12 cellular contexts compared by ENCODE assay signal in genomic region chr21:46456750-46457149, GRCh38. TPM values are rescaled to one million over a fixed set of nuclear protein-coding genes. Genes with fewer than 3 reads are reported as not detected.
DNase-seq lines count a peak whose midpoint lies in the region; ATAC-seq and TF ChIP-seq lines count a peak whose summit lies in the region.
"Had no signal": no experiment of that assay in that cellular context is flagged by ENCODE, and none has a peak within 500 bp of the region (broad histone marks: within the 10 kb centered on the region; RNA-seq: fewer than 3 reads in every experiment).

No MANE protein-coding gene starts in this region.

- POLR2A ChIA-PET in MCF 10A (lab: Yijun Ruan, JAX) (interaction anchor here (1.1 to 4.6 kb wide), 3 partner anchors 132 to 183 kb away, joined by 4 to 43 read pairs (median 6); partner anchors contain the start of gene PRMT2), T-cell (lab: Charles Lee) (no interaction called here)

- H3K36me3 Mint-ChIP-seq in MCF 10A (ENCODE audit: insufficient read depth, unreplicated experiment) (peaks cover 14% of the 10 kb centered on the region), T-cell (peaks cover 7% of the 10 kb centered on the region)

- H3K4me3 ChIP-seq in breast epithelium, result no peak overlapping the region

- H3K9me3 Mint-ChIP-seq in MCF 10A (ENCODE audit: unreplicated experiment), result no peaks in the 10 kb centered on the region
- no peaks in the 10 kb centered on the region for H3K9me3 Mint-ChIP-seq in T-cell
- no peaks in the 10 kb centered on the region for H3K9me3 Mint-ChIP-seq in stimulated activated naive CD8-positive, alpha-beta T cell treated with anti-CD3 and anti-CD28 coated beads, Interleukin-15, amount 100 ng/mL, for 72 hours

- no TSS peak for BruUV-seq in MCF 10A (replicated peaks; lab: Mats Ljungman, UMichigan)

- H3K27ac ChIP-seq in breast epithelium, result no peak overlapping the region

- DNase-seq in MCF 10A (ENCODE audit: unreplicated experiment) (no peak), breast epithelium (ENCODE audit: low spot score in 2 of 2) (no peak), T-cell (no peak), omental fat pad (ENCODE audit: low spot score) (no peak), GOT3 (lab: John Stamatoyannopoulos, UW) (no peak)
- DNase-seq in stimulated activated naive CD8-positive, alpha-beta T cell treated with anti-CD3 and anti-CD28 coated beads, Interleukin-15, amount 100 ng/mL, for 72 hours, result no peak
- DNase-seq: central memory CD4-positive, alpha-beta T cell; HCEC 1CT; mesendoderm had no signal

- CTCF ChIA-PET in MCF 10A (lab: Yijun Ruan, JAX), result no interaction called here
- CTCF ChIA-PET in T-cell (lab: Charles Lee), result no interaction called here

- H3K4me1 Mint-ChIP-seq in MCF 10A (ENCODE audit: insufficient read depth, unreplicated experiment) (peaks cover 5% of the 10 kb centered on the region), T-cell (peaks cover 22 to 57% (median 48%) of the 10 kb centered on the region in 3 donors)
- H3K4me1 Mint-ChIP-seq in stimulated activated naive CD8-positive, alpha-beta T cell treated with anti-CD3 and anti-CD28 coated beads, Interleukin-15, amount 100 ng/mL, for 72 hours, result peaks cover 39% of the 10 kb centered on the region

- peaks cover 0 to 3% of the 10 kb centered on the region in 2 donors for H3K4me1 ChIP-seq in breast epithelium

- H3K27me3 Mint-ChIP-seq in MCF 10A (ENCODE audit: insufficient read depth, unreplicated experiment), result no peaks in the 10 kb centered on the region
- H3K27me3 Mint-ChIP-seq in T-cell, result no peaks in the 10 kb centered on the region
- H3K27me3 Mint-ChIP-seq in stimulated activated naive CD8-positive, alpha-beta T cell treated with anti-CD3 and anti-CD28 coated beads, Interleukin-15, amount 100 ng/mL, for 72 hours, result no peaks in the 10 kb centered on the region

- no peaks in the 10 kb centered on the region for H3K27me3 ChIP-seq in breast epithelium
- H3K27me3 ChIP-seq: SJSA1 had no signal

- no peaks in the 10 kb centered on the region for H3K36me3 ChIP-seq in breast epithelium

- no peak for ATAC-seq in T-cell (replicated peaks in 1 of 4)
- ATAC-seq in esophagus mucosa, result peak; percentile 9
- ATAC-seq in stimulated activated naive CD8-positive, alpha-beta T cell treated with anti-CD3 and anti-CD28 coated beads, Interleukin-15, amount 100 ng/mL, for 72 hours, result no peak
- no peak for ATAC-seq in omental fat pad (ENCODE audit: low FRiP score)
- no peak for ATAC-seq in HG02885 (IDR thresholded peaks at IDR 0.05; ENCODE audit: poor library complexity, unreplicated experiment)

- no peak for TF ChIP-seq POLR2A in breast epithelium (IDR thresholded peaks at IDR 0.05)

- no peaks in the 10 kb centered on the region for H3K9me3 ChIP-seq in breast epithelium
- H3K9me3 ChIP-seq: SJSA1 had no signal

- H3K27ac Mint-ChIP-seq in MCF 10A (ENCODE audit: low read depth, unreplicated experiment) (no peak overlapping the region), T-cell (peak overlapping the region in 1 of 2 donors; percentile 34)
- peak overlapping the region in 1 of 2 donors; percentile 63 for H3K27ac Mint-ChIP-seq in stimulated activated naive CD8-positive, alpha-beta T cell treated with anti-CD3 and anti-CD28 coated beads, Interleukin-15, amount 100 ng/mL, for 72 hours

- intact Hi-C loops in MCF 10A (cut with micrococcal nuclease), result no loop called here
- intact Hi-C loops in breast epithelium (cut with DNase I; ENCODE audit: low total_unique reads), result loop anchor here (2.0 kb wide), 1 partner anchor 38 kb away; no protein-coding TSS in a partner anchor

- TF ChIP-seq CTCF in MCF 10A (IDR thresholded peaks at IDR 0.05; ENCODE audit: unreplicated experiment) (no peak), breast epithelium (IDR thresholded peaks at IDR 0.05) (no peak), omental fat pad (IDR thresholded peaks at IDR 0.05) (no peak)

- H3K4me3 Mint-ChIP-seq in MCF 10A (ENCODE audit: unreplicated experiment) (peak overlapping the region; percentile 79), T-cell (peak overlapping the region; percentile 49 to 90 (median 81))
- H3K4me3 Mint-ChIP-seq in stimulated activated naive CD8-positive, alpha-beta T cell treated with anti-CD3 and anti-CD28 coated beads, Interleukin-15, amount 100 ng/mL, for 72 hours, result peak overlapping the region; percentile 51 to 86

RNA-seq across cellular contexts. Expression of gene DIP2A, which starts 1.9 kb away (rescaled TPM):
- total RNA-seq in MCF 10A (2022), result 39.6 and 55.1 TPM in 2 replicates
- 10 to 100 TPM; 32.6 to 43.9 (median 42.0) TPM for total RNA-seq in breast epithelium
- total RNA-seq in T-cell, result 100 to 1,000 TPM; 113 to 132 (median 128) TPM
- total RNA-seq in esophagus mucosa, result 25.5 TPM
- total RNA-seq in omental fat pad, result 10 to 100 TPM; 25.9 to 57.4 (median 33.3) TPM
